Comparison of ENCODE assay signal across 28 cellular contexts in the genomic region with DNA sequence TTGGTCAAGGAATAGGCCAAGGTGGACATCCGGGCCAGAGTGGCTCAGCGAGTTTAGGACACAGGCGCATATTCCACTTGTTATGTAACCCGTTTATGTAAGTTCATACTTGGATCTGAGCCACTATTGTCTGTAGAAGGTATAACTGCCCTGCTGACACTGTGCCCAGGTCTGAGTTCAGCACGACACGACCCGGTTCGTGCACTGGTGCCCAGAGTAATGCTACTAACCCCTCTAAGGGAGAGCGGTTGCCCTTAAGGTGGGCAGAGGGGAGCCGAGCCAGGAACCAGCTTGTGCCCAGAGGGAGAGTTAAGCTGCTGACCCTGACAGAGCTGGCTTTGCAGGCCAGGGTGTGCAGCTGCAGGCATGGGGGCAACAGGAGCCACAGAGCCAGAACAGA.
"Had no signal": no experiment of that assay in that cellular context is flagged by ENCODE, and none has a peak within 500 bp of the region (broad histone marks: within the 10 kb centered on the region; RNA-seq: fewer than 3 reads in every experiment).

No MANE protein-coding gene starts in this region.

- H3K36me3 Mint-ChIP-seq: activated CD4-positive, alpha-beta memory T cell treated with anti-CD3 and anti-CD28 coated beads for 36 hours; activated naive CD8-positive, alpha-beta T cell; brain; WTC11 had no signal

- H3K4me1 ChIP-seq: SJCRH30 had no signal

- H3K4me3 ChIP-seq: SJCRH30 had no signal

- ATAC-seq: activated T-helper 17 cell treated with anti-CD3 and anti-CD28 coated beads, Interleukin-2, amount 50 U/mL, for 72 hours; Panc1; WTC11 had no signal

- H3K27ac ChIP-seq: RWPE1, SJCRH30 had no signal

- FAIRE-seq: astrocyte had no signal

- H3K9me3 Mint-ChIP-seq: activated CD4-positive, alpha-beta memory T cell treated with anti-CD3 and anti-CD28 coated beads for 36 hours; activated CD4-positive, alpha-beta T cell treated with anti-CD3 and anti-CD28 coated beads, Interleukin-2, amount 10 ng/mL, durations not matched to agents 7 days and 5 days; activated naive CD4-positive, alpha-beta T cell treated with anti-CD3 and anti-CD28 coated beads for 36 hours; activated T-helper 17 cell treated with anti-CD3 and anti-CD28 coated beads, Interleukin-2, amount 50 U/mL, for 72 hours; central memory CD8-positive, alpha-beta T cell; T-helper 1 cell treated with Interleukin-12 subunit alpha and Interleukin-12 subunit beta and Interleukin-4 antibody, amounts not matched to agents 30 μg/mL and 1 μg/mL, for 36 hours had no signal

- H3K27me3 Mint-ChIP-seq: activated CD4-positive, alpha-beta T cell treated with anti-CD3 and anti-CD28 coated beads, Interleukin-2, amount 10 ng/mL, durations not matched to agents 7 days and 5 days; activated naive CD8-positive, alpha-beta T cell; activated T-helper 17 cell treated with anti-CD3 and anti-CD28 coated beads, Interleukin-2, amount 50 U/mL, for 72 hours; central memory CD8-positive, alpha-beta T cell had no signal

- H3K36me3 ChIP-seq: SJCRH30 had no signal

- H3K27ac Mint-ChIP-seq: activated CD4-positive, alpha-beta memory T cell treated with anti-CD3 and anti-CD28 coated beads for 36 hours; activated CD4-positive, alpha-beta T cell treated with anti-CD3 and anti-CD28 coated beads, Interleukin-2, amount 10 ng/mL, durations not matched to agents 7 days and 5 days; activated naive CD4-positive, alpha-beta T cell treated with anti-CD3 and anti-CD28 coated beads for 36 hours; activated naive CD8-positive, alpha-beta T cell; activated T-helper 17 cell treated with anti-CD3 and anti-CD28 coated beads, Interleukin-2, amount 50 U/mL, for 72 hours; brain; T-helper 1 cell treated with Interleukin-12 subunit alpha and Interleukin-12 subunit beta and Interleukin-4 antibody, amounts not matched to agents 30 μg/mL and 1 μg/mL, for 36 hours; WTC11 had no signal

- H3K27me3 ChIP-seq: SJCRH30 had no signal

- DNase-seq: activated CD4-positive, alpha-beta memory T cell treated with anti-CD3 and anti-CD28 coated beads for 36 hours; activated CD4-positive, alpha-beta T cell treated with anti-CD3 and anti-CD28 coated beads, Interleukin-2, amount 10 ng/mL, durations not matched to agents 7 days and 5 days; activated CD4-positive, CD25-positive, alpha-beta regulatory T cell treated with anti-CD3 and anti-CD28 coated beads, Interleukin-2, amount 50 U/mL, for 72 hours; activated CD8-positive, alpha-beta memory T cell treated with anti-CD3 and anti-CD28 coated beads for 24 hours; activated gamma-delta T cell; activated naive CD4-positive, alpha-beta T cell treated with anti-CD3 and anti-CD28 coated beads for 36 hours; activated T-cell treated with anti-CD3 and anti-CD28 coated beads, Interleukin-2, amount 50 U/mL, for 48 hours; amygdala; MM.1S; NCI-H1105; NCI-H1436; NCI-H1694 treated with DMSO at 0.1 percent for 48 hours; NCI-H2029 treated with DMSO at 0.1 percent for 48 hours; NCI-H510A treated with DMSO at 0.1 percent for 48 hours; NCI-H69; NK-92 treated with Interleukin-12 subunit alpha and Interleukin-12 subunit beta, amount 100 ng/mL, for 24 hours; OCI-M1; Right ventricle myocardium superior; SJCRH30 had no signal

- H3K4me3 Mint-ChIP-seq: activated CD4-positive, alpha-beta memory T cell treated with anti-CD3 and anti-CD28 coated beads for 36 hours; activated CD4-positive, alpha-beta T cell treated with anti-CD3 and anti-CD28 coated beads, Interleukin-2, amount 10 ng/mL, durations not matched to agents 7 days and 5 days; activated naive CD4-positive, alpha-beta T cell treated with anti-CD3 and anti-CD28 coated beads for 36 hours; T-helper 1 cell treated with Interleukin-12 subunit alpha and Interleukin-12 subunit beta and Interleukin-4 antibody, amounts not matched to agents 30 μg/mL and 1 μg/mL, for 36 hours; WTC11 had no signal

- H3K9me3 ChIP-seq: SJCRH30 had no signal
